8 cellular contexts compared by ENCODE assay signal in the genomic region with DNA sequence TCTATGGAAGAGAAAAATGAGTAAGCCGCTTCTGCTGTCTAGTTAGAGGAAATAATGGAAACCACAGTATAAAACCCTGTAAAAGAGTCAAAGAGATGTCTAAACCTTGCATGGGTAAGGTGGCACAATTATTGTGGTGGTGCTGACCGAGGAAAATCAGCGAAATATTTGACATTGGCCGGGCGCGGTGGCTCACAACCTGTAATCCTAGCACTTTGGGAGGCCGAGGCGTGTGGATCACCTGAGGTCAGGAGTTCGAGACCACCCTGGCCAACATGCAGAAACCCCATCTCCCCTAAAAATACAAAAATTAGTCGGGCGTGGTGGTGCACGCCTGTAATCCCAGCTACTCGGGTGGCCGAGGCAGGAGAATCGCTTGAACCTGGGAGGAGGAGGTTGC. TPM values are rescaled to one million over a fixed set of nuclear protein-coding genes. Genes with fewer than 3 reads are reported as not detected.
A peak's percentile ranks its signal among the peaks of the same experiment; 100 is the strongest.
DNase-seq lines count a peak whose midpoint lies in the region; ATAC-seq and TF ChIP-seq lines count a peak whose summit lies in the region.
"Not testable (repeated sequence)": the region's sequence is repeated elsewhere in the genome, so short reads cannot be mapped to it uniquely, and the experiment has no call there.
"Had no signal": no experiment of that assay in that cellular context is flagged by ENCODE, and none has a peak within 500 bp of the region (broad histone marks: within the 10 kb centered on the region; RNA-seq: fewer than 3 reads in every experiment).

No MANE protein-coding gene starts in this region.

- not testable (repeated sequence) for H3K9me3 ChIP-seq in MG63, gastroesophageal sphincter, mucosa of descending colon, gastrocnemius medialis

- H3K4me3 Mint-ChIP-seq in activated CD4-positive, alpha-beta T cell treated with anti-CD3 and anti-CD28 coated beads, Interleukin-2, amount 10 ng/mL, durations not matched to agents 7 days and 5 days: peak overlapping the region; percentile 90

- TF ChIP-seq CTCF in brain microvascular endothelial cell (IDR thresholded peaks at IDR 0.05; ENCODE audit: low read depth, low read length, missing control alignments); gastroesophageal sphincter (IDR thresholded peaks at IDR 0.05); mucosa of descending colon (IDR thresholded peaks at IDR 0.05); gastrocnemius medialis (IDR thresholded peaks at IDR 0.05 in 4 of 5, conservative IDR thresholded peaks at IDR 0.05 in 1 of 5): not testable (repeated sequence)

- CTCF ChIA-PET in activated CD4-positive, alpha-beta T cell treated with anti-CD3 and anti-CD28 coated beads, Interleukin-2, amount 10 ng/mL, durations not matched to agents 7 days and 5 days (lab: Charles Lee): interaction anchor here (1.0 to 1.8 kb wide), 6 partner anchors 9 to 508 kb away, joined by 3 to 9 read pairs (median 5); no protein-coding TSS in a partner anchor

- peak overlapping the region; percentile 93 for H3K27ac Mint-ChIP-seq in activated CD4-positive, alpha-beta T cell treated with anti-CD3 and anti-CD28 coated beads, Interleukin-2, amount 10 ng/mL, durations not matched to agents 7 days and 5 days

- H3K4me1 ChIP-seq in gastroesophageal sphincter: peaks cover 0 to 22% (median 0%) of the 10 kb centered on the region in 3 donors
- not testable (repeated sequence) for H3K4me1 ChIP-seq in mucosa of descending colon (ENCODE audit: low read depth)
- H3K4me1 ChIP-seq in gastrocnemius medialis: peaks cover 6 to 13% of the 10 kb centered on the region in 2 donors

- WGBS in gastroesophageal sphincter (ENCODE audit: low coverage in 1 of 2), 2 donors: 81% methylated on average over 12 of the region's 15 CpGs; no CpG with 5 or more reads in 1 of the 2 donors

- ATAC-seq in gastroesophageal sphincter: peak; percentile 9
- ATAC-seq in mucosa of descending colon, gastrocnemius medialis: not testable (repeated sequence)

- not testable (repeated sequence) for H3K9me3 Mint-ChIP-seq in activated CD4-positive, alpha-beta T cell treated with anti-CD3 and anti-CD28 coated beads, Interleukin-2, amount 10 ng/mL, durations not matched to agents 7 days and 5 days

- not testable (repeated sequence) for H3K27ac ChIP-seq in brain microvascular endothelial cell
- H3K27ac ChIP-seq in gastroesophageal sphincter: peak overlapping the region in 3 of 4 donors; percentile 85 to 93 (median 92)
- peak overlapping the region; percentile 80 to 90 (median 87) for H3K27ac ChIP-seq in gastrocnemius medialis

- peaks cover 40% of the 10 kb centered on the region for H3K4me1 Mint-ChIP-seq in activated CD4-positive, alpha-beta T cell treated with anti-CD3 and anti-CD28 coated beads, Interleukin-2, amount 10 ng/mL, durations not matched to agents 7 days and 5 days

- peaks cover 23% of the 10 kb centered on the region for H3K36me3 ChIP-seq in MG63
- not testable (repeated sequence) for H3K36me3 ChIP-seq in brain microvascular endothelial cell (replicated peaks); gastroesophageal sphincter; mucosa of descending colon (ENCODE audit: low read depth); gastrocnemius medialis

- POLR2A ChIA-PET in activated CD4-positive, alpha-beta T cell treated with anti-CD3 and anti-CD28 coated beads, Interleukin-2, amount 10 ng/mL, durations not matched to agents 7 days and 5 days (lab: Charles Lee): interaction anchor here (0.6 to 1.2 kb wide), 2 partner anchors 218 to 508 kb away, joined by 3 to 4 read pairs; no protein-coding TSS in a partner anchor

- TF ChIP-seq EP300 in gastroesophageal sphincter (IDR thresholded peaks at IDR 0.05): not testable (repeated sequence)

- not testable (repeated sequence) for TF ChIP-seq POLR2A in gastroesophageal sphincter (IDR thresholded peaks at IDR 0.05); gastrocnemius medialis (IDR thresholded peaks at IDR 0.05)

- not testable (repeated sequence) for H3K27me3 ChIP-seq in MG63; brain microvascular endothelial cell (replicated peaks); gastroesophageal sphincter; gastrocnemius medialis

- intact Hi-C loops in mucosa of descending colon (cut with DNase I, micrococcal nuclease): not testable (repeated sequence)
- intact Hi-C loops in gastrocnemius medialis (cut with DNase I; ENCODE audit: low total_unique reads): loop anchor here (1.0 to 10.0 kb wide), 3 partner anchors 109 to 342 kb away; a partner anchor contains a TSS

- in situ Hi-C loops in brain microvascular endothelial cell (cut with HindIII; ENCODE audit: low pct_ligation_motif_present, low sequenced_read_pairs); gastrocnemius medialis (cut with MboI; ENCODE audit: low sequenced_read_pairs in 4 of 4): not testable (repeated sequence)

- not testable (repeated sequence) for DNase-seq in MG63; activated CD4-positive, alpha-beta T cell treated with anti-CD3 and anti-CD28 coated beads, Interleukin-2, amount 10 ng/mL, durations not matched to agents 7 days and 5 days; brain microvascular endothelial cell; gastrocnemius medialis
- peak in 2 of 3 donors; percentile 19 to 42 for DNase-seq in mucosa of descending colon

- not testable (repeated sequence) for H3K27me3 Mint-ChIP-seq in activated CD4-positive, alpha-beta T cell treated with anti-CD3 and anti-CD28 coated beads, Interleukin-2, amount 10 ng/mL, durations not matched to agents 7 days and 5 days

- H3K4me3 ChIP-seq in GM08714 (ENCODE audit: low read length): peak overlapping the region; percentile 55; the same call in 1 of the 2 replicates
- H3K4me3 ChIP-seq in MG63: peak overlapping the region; percentile 81
- peak overlapping the region; percentile 75 for H3K4me3 ChIP-seq in brain microvascular endothelial cell (ENCODE audit: low read depth, low read length)
- peak overlapping the region; percentile 85 to 90 for H3K4me3 ChIP-seq in gastroesophageal sphincter
- H3K4me3 ChIP-seq in mucosa of descending colon: not testable (repeated sequence)
- peak overlapping the region; percentile 74 to 93 (median 78) for H3K4me3 ChIP-seq in gastrocnemius medialis

- peaks cover 30% of the 10 kb centered on the region for H3K36me3 Mint-ChIP-seq in activated CD4-positive, alpha-beta T cell treated with anti-CD3 and anti-CD28 coated beads, Interleukin-2, amount 10 ng/mL, durations not matched to agents 7 days and 5 days (ENCODE audit: low read depth)

RNA-seq across cellular contexts. Expression of a gene that starts 0.5 kb away (rescaled TPM):
- 57.0 and 57.1 TPM in 2 replicates for total RNA-seq in MG63 (2014; rRNA removed; shearing (Covaris generic); ENCODE audit: low replicate concordance)
- 100 to 1,000 TPM; 110 to 111 TPM for total RNA-seq in activated CD4-positive, alpha-beta T cell treated with anti-CD3 and anti-CD28 coated beads, Interleukin-2, amount 10 ng/mL, durations not matched to agents 7 days and 5 days
- total RNA-seq in gastroesophageal sphincter: 10 to 100 TPM in 1 of 4 donors, 1 to 10 TPM in 3; 8.2 to 10.1 (median 9.8) TPM
- 10 to 100 TPM in 1 of 3 donors, 1 to 10 TPM in 2; 8.4 to 19.8 (median 8.9) TPM for total RNA-seq in mucosa of descending colon
- total RNA-seq in gastrocnemius medialis: 1 to 10 TPM; 4.2 to 6.3 (median 4.8) TPM

RNA-seq across cellular contexts. Expression of a gene that starts 39.8 kb away (rescaled TPM):
- total RNA-seq in MG63 (2014; rRNA removed; shearing (Covaris generic); ENCODE audit: low replicate concordance): not detected in 2 replicates
- total RNA-seq in activated CD4-positive, alpha-beta T cell treated with anti-CD3 and anti-CD28 coated beads, Interleukin-2, amount 10 ng/mL, durations not matched to agents 7 days and 5 days: under 1 TPM; 0.12 to 0.19 TPM
- total RNA-seq in gastroesophageal sphincter (not detected), mucosa of descending colon (under 1 TPM; 0.09 to 0.19 (median 0.09) TPM), gastrocnemius medialis (under 1 TPM in 1 of 4 donors, not detected in 3; 0.13 TPM)
- total RNA-seq: subcutaneous adipose tissue had no signal
